ENCODE assay signal across 28 cellular contexts in genomic region chr5:2902742-2903297, GRCh38.
"Had no signal": no experiment of that assay in that cellular context is flagged by ENCODE, and none has a peak within 500 bp of the region (broad histone marks: within the 10 kb centered on the region; RNA-seq: fewer than 3 reads in every experiment).

No MANE protein-coding gene starts in this region.

- DNase-seq: cerebellar nuclear complex; dermis blood vessel endothelial cell; effector CD4-positive, alpha-beta T cell; gastrocnemius medialis; heart right ventricle; hypothalamus; left lung; lower lobe of right lung; mesendoderm; mucosa of descending colon; natural killer cell; nucleus accumbens; psoas muscle; retina; spleen; stimulated activated CD4-positive, alpha-beta T cell treated with anti-CD3 and anti-CD28 coated beads, Interleukin-15, amount 100 ng/mL, for 24 hours; stimulated activated CD4-positive, alpha-beta T cell treated with anti-CD3 and anti-CD28 coated beads, Interleukin-1b, Interleukin-23, amount 100 ng/mL, for 48 hours; stimulated activated CD4-positive, alpha-beta T cell treated with anti-CD3 and anti-CD28 coated beads, Interleukin-4, amount 100 ng/mL, for 24 hours; stimulated activated naive CD8-positive, alpha-beta T cell treated with anti-CD3 and anti-CD28 coated beads, Interleukin-15, amount 100 ng/mL, for 72 hours; testis had no signal

- H3K4me3 ChIP-seq: gastrocnemius medialis, heart right ventricle, left lung, lower lobe of right lung, mucosa of descending colon, psoas muscle, spleen, testis, tibial nerve had no signal

- FAIRE-seq: colon, islet of Langerhans, urothelium cell line had no signal

- H3K36me3 ChIP-seq: gastrocnemius medialis, heart right ventricle, left lung, lower lobe of right lung, spleen, tibial nerve had no signal

- H3K4me1 ChIP-seq: gastrocnemius medialis, heart right ventricle, left lung, lower lobe of right lung, parathyroid adenoma, psoas muscle, spleen, testis, tibial nerve had no signal

- H3K9me3 ChIP-seq: gastrocnemius medialis, lower lobe of right lung, psoas muscle, testis had no signal

- H3K27me3 ChIP-seq: gastrocnemius medialis, left lung, spleen, testis, tibial nerve had no signal

- H3K27ac ChIP-seq: gastrocnemius medialis, heart right ventricle, left lung, lower lobe of right lung, parathyroid adenoma, psoas muscle, spleen, testis, tibial nerve had no signal

- ATAC-seq: esophagus mucosa; gastrocnemius medialis; heart right ventricle; left lung; lower lobe of right lung; mucosa of descending colon; natural killer cell; psoas muscle; sciatic nerve; stimulated activated memory B cell treated with anti-CD40 and anti-IgM and Interleukin-4, amounts not matched to agents 10 μg/mL and 1 μg/mL and 100 μg/mL, for 72 hours; stimulated activated naive CD8-positive, alpha-beta T cell treated with anti-CD3 and anti-CD28 coated beads, Interleukin-15, amount 100 ng/mL, for 72 hours had no signal
